ENCODE assay signal across 33 cellular contexts in genomic region chr18:49234984-49235383, GRCh38.
"Had no signal": no experiment of that assay in that cellular context is flagged by ENCODE, and none has a peak within 500 bp of the region (broad histone marks: within the 10 kb centered on the region; RNA-seq: fewer than 3 reads in every experiment).

No MANE protein-coding gene starts in this region.

- H3K27ac ChIP-seq: adrenal gland, ascending aorta, body of pancreas, brain microvascular endothelial cell, breast epithelium, cardiac muscle cell had no signal

- FAIRE-seq: astrocyte, bronchial epithelial cell had no signal

- H3K27me3 ChIP-seq: adrenal gland, ascending aorta, body of pancreas, brain microvascular endothelial cell, breast epithelium, cardiac muscle cell had no signal

- H3K9me3 ChIP-seq: adrenal gland, ascending aorta, body of pancreas, breast epithelium had no signal

- H3K4me3 ChIP-seq: adrenal gland, ascending aorta, body of pancreas, breast epithelium, cardiac muscle cell had no signal

- H3K36me3 ChIP-seq: adrenal gland, brain microvascular endothelial cell, breast epithelium, cardiac muscle cell had no signal

- H3K4me1 ChIP-seq: adrenal gland, ascending aorta, body of pancreas, breast epithelium had no signal

- DNase-seq: activated effector memory CD4-positive, alpha-beta T cell treated with anti-CD3 and anti-CD28 coated beads, Interleukin-2, amount 50 U/mL, for 16 hours; activated effector memory CD4-positive, alpha-beta T cell treated with Interleukin-2 at 50 U/mL for 16 hours; activated gamma-delta T cell; activated naive CD4-positive, alpha-beta T cell; activated naive CD4-positive, alpha-beta T cell treated with anti-CD3 and anti-CD28 coated beads for 36 hours; activated naive CD4-positive, alpha-beta T cell treated with anti-CD3 and anti-CD28 coated beads, Interleukin-2, amount 10 ng/mL, durations not matched to agents 7 days and 5 days; activated naive CD4-positive, alpha-beta T cell treated with anti-CD3 and anti-CD28 coated beads, Interleukin-2, amount 50 U/mL, for 16 hours; activated naive CD4-positive, alpha-beta T cell treated with Interleukin-2 at 50 U/mL for 16 hours; activated naive CD8-positive, alpha-beta T cell treated with anti-CD3 and anti-CD28 coated beads for 36 hours; activated naive CD8-positive, alpha-beta T cell treated with anti-CD3 and anti-CD28 coated beads, Interleukin-2, amount 10 ng/mL, durations not matched to agents 7 days and 5 days; activated naive CD8-positive, alpha-beta T cell treated with anti-CD3 and anti-CD28 coated beads, Interleukin-2, amount 50 U/mL, for 24 hours; activated T-cell treated with anti-CD3 and anti-CD28 coated beads, Interleukin-2, amount 50 U/mL, for 1 hour; activated T-cell treated with anti-CD3 and anti-CD28 coated beads, Interleukin-2, amount 50 U/mL, for 24 hours; activated T-cell treated with anti-CD3 and anti-CD28 coated beads, Interleukin-2, amount 50 U/mL, for 4 hours; activated T-cell treated with anti-CD3 and anti-CD28 coated beads, Interleukin-2, amount 50 U/mL, for 48 hours; activated T-cell treated with anti-CD3 and anti-CD28 coated beads, Interleukin-2, amount 50 U/mL, for 72 hours; adrenal gland; amniotic stem cell; amygdala; anterior cingulate cortex; aorta; body of pancreas; brain microvascular endothelial cell; caudate nucleus; central memory CD4-positive, alpha-beta T cell; cerebellar nuclear complex had no signal

- ATAC-seq: activated naive CD4-positive, alpha-beta T cell treated with anti-CD3 and anti-CD28 coated beads, Interleukin-2, amount 50 U/mL, for 72 hours; activated naive CD8-positive, alpha-beta T cell treated with anti-CD3 and anti-CD28 coated beads, Interleukin-2, amount 50 U/mL, for 24 hours; activated T-cell treated with anti-CD3 and anti-CD28 coated beads, Interleukin-2, amount 50 U/mL, for 4 hours; activated T-cell treated with anti-CD3 and anti-CD28 coated beads, Interleukin-2, amount 50 U/mL, for 72 hours; activated T-helper 17 cell treated with anti-CD3 and anti-CD28 coated beads, Interleukin-2, amount 50 U/mL, for 72 hours; body of pancreas had no signal
